8 cellular contexts compared by ENCODE assay signal in the genomic region with DNA sequence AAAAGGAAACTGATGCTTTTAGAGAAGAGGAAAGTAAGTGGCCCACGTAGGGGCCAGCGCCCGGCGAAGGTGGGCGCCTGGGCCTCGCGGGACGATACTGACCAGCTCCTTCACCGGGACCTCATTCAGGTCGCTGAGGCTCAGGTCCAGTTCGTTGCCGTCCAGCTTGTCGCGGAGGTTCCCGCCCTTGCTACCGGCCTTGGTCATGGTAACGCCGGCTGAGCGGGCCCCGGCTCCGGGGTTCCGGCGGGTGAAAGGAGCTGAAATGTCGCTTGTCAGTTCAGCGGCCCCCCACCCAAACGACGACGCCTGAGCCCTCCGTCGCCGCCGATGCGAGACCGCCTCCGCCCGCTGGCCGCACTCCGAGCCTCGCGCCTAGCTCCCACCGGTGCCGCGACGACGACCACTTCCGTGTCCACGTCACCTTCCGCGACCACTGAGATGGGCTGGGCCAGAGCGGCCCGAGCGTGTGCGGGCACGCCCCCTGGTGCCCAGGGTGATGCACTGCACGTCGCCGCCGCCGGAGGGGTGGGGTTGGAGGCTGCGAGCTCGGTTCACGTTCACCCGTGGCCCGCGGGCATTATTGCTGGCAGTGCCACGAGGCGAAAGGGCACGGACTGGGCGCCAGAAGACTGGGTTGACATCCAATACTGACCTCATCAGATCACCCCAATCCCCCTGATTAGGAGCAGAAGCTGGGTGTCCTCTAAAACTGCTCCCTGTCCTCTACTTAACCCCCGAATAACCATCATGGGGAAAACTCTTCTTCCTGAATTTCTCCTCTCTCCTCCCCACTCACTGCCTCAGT. TPM values are rescaled to one million over a fixed set of nuclear protein-coding genes. Genes with fewer than 3 reads are reported as not detected.
DNase-seq lines count a peak whose midpoint lies in the region; TF ChIP-seq lines count a peak whose summit lies in the region.

A gene (minus strand): TSS at position 413 of the 808 bp plus-strand sequence. CDS start 206 bp downstream, at position 207.

- H3K27ac Mint-ChIP-seq in neural progenitor cell, result no peak within 1 kb of the TSS

- peak; percentile 78 for DNase-seq in G401 (ENCODE audit: low spot score)
- peak; percentile 90 for DNase-seq in H4 (ENCODE audit: low spot score)
- DNase-seq in LNCaP clone FGC (ENCODE audit: low read depth), result no peak
- DNase-seq in SHP77 treated with DMSO at 0.1 percent for 48 hours (lab: John Stamatoyannopoulos, UW), result peak; percentile 45
- peak; percentile 94 for DNase-seq in activated gamma-delta T cell treated with Interleukin-2 at 50 U/mL for 16 hours
- peak; percentile 79 to 95 for DNase-seq in foreskin fibroblast
- DNase-seq in neural progenitor cell (ENCODE audit: low spot score), result peak; percentile 89

- H3K36me3 ChIP-seq in neural progenitor cell (no peaks in the 10 kb centered on the region), stomach smooth muscle (ENCODE audit: control insufficient read depth in 2 of 2, insufficient read depth in 2 of 2, low read length in 2 of 2) (peaks cover 22 to 26% of the 10 kb centered on the region in 2 donors)

- H3K36me3 Mint-ChIP-seq in neural progenitor cell, result peaks cover 17% of the 10 kb centered on the region

- peaks cover 17% of the 10 kb centered on the region for H3K4me1 Mint-ChIP-seq in neural progenitor cell

- TF ChIP-seq CTCF in LNCaP clone FGC (IDR thresholded peaks at IDR 0.05; ENCODE audit: control insufficient read depth, extremely low read depth, insufficient read depth) (peak; percentile 100), foreskin fibroblast (IDR thresholded peaks at IDR 0.05; ENCODE audit: low read depth, low read length) (peak; percentile 90), neural progenitor cell (IDR thresholded peaks at IDR 0.05) (peak; percentile 97)

- peak within 1 kb of the TSS; percentile 73 for H3K4me3 ChIP-seq in LNCaP clone FGC (ENCODE audit: low read depth, low read length)
- peak within 1 kb of the TSS; percentile 82 to 85 for H3K4me3 ChIP-seq in foreskin fibroblast (ENCODE audit: low read depth in 1 of 2, low read length in 2 of 2)
- peak within 1 kb of the TSS; percentile 82 for H3K4me3 ChIP-seq in neural progenitor cell
- peak within 1 kb of the TSS; percentile 95 to 96 for H3K4me3 ChIP-seq in stomach smooth muscle (ENCODE audit: low read length in 2 of 2)

- peak within 1 kb of the TSS; percentile 93 for H3K4me3 Mint-ChIP-seq in neural progenitor cell

- in situ Hi-C loops in G401 (cut with HindIII; ENCODE audit: low sequenced_read_pairs), result no loop called here

- peaks cover 9% of the 10 kb centered on the region for H3K4me1 ChIP-seq in neural progenitor cell
- H3K4me1 ChIP-seq in stomach smooth muscle (ENCODE audit: control insufficient read depth, insufficient read depth, low read length), result peaks cover 21% of the 10 kb centered on the region

- H3K27me3 ChIP-seq in neural progenitor cell (no peaks in the 10 kb centered on the region), stomach smooth muscle (ENCODE audit: control insufficient read depth in 1 of 2, insufficient read depth in 2 of 2, low read length in 2 of 2) (no peaks in the 10 kb centered on the region)

- peaks cover 19% of the 10 kb centered on the region for H4K20me1 ChIP-seq in neural progenitor cell (ENCODE audit: low read depth)

- peaks cover 4% of the 10 kb centered on the region for H3K9me3 Mint-ChIP-seq in neural progenitor cell

- H3K27me3 Mint-ChIP-seq in neural progenitor cell (ENCODE audit: insufficient read depth, low read depth), result peaks cover 6% of the 10 kb centered on the region

- H3K4me2 ChIP-seq in neural progenitor cell, result peak within 1 kb of the TSS; percentile 95

- H3K9me3 ChIP-seq in neural progenitor cell (ENCODE audit: low read depth) (no peaks in the 10 kb centered on the region), stomach smooth muscle (ENCODE audit: control insufficient read depth in 2 of 2, low read length in 2 of 2) (no peaks in the 10 kb centered on the region)

- peaks cover 26% of the 10 kb centered on the region for H3K79me2 ChIP-seq in neural progenitor cell (ENCODE audit: low read depth)

- H3K27ac ChIP-seq in neural progenitor cell (no peak within 1 kb of the TSS), stomach smooth muscle (ENCODE audit: low read length) (peak within 1 kb of the TSS; percentile 41)

- H3K9ac ChIP-seq in neural progenitor cell (peak within 1 kb of the TSS; percentile 70), stomach smooth muscle (ENCODE audit: low read length in 2 of 2) (peak within 1 kb of the TSS; percentile 90 to 94)

- no peaks in the 10 kb centered on the region for H3F3A ChIP-seq in neural progenitor cell (ENCODE audit: low read depth)

- H2AFZ ChIP-seq in neural progenitor cell (replicated peaks), result peak within 1 kb of the TSS; percentile 98

RNA-seq across cellular contexts. Expression of the gene that starts here (rescaled TPM):
- 150 and 182 TPM in 2 replicates for total RNA-seq in G401 (2014; rRNA removed; shearing (Covaris generic))
- total RNA-seq in H4 (2014; rRNA removed; shearing (Covaris generic)), result 201 and 234 TPM in 2 replicates
- total RNA-seq in neural progenitor cell (ENCODE audit: low replicate concordance), result 57.0 and 63.8 TPM in 2 replicates
